Comparison of ENCODE assay signal across 9 cellular contexts in genomic region chr17:83080641-83081560, GRCh38. TPM values are rescaled to one million over a fixed set of nuclear protein-coding genes. Genes with fewer than 3 reads are reported as not detected.
A peak's percentile ranks its signal among the peaks of the same experiment; 100 is the strongest.
DNase-seq lines count a peak whose midpoint lies in the region; ATAC-seq and TF ChIP-seq lines count a peak whose summit lies in the region.
"Had no signal": no experiment of that assay in that cellular context is flagged by ENCODE, and none has a peak within 500 bp of the region (broad histone marks: within the 10 kb centered on the region; RNA-seq: fewer than 3 reads in every experiment).

No MANE protein-coding gene starts in this region.

- H4K8ac ChIP-seq in mesenchymal stem cell (ENCODE audit: low read length) = peak overlapping the region; percentile 45

- peak overlapping the region in 1 of 2 experiments; percentile 23 for H3K23ac ChIP-seq in mesenchymal stem cell (ENCODE audit: low read length in 2 of 2)

- H4K91ac ChIP-seq in mesenchymal stem cell (ENCODE audit: low read length) = peak overlapping the region; percentile 36

- H3K4me3 Mint-ChIP-seq in stimulated activated naive CD8-positive, alpha-beta T cell treated with anti-CD3 and anti-CD28 coated beads, Interleukin-15, amount 100 ng/mL, for 72 hours = peak overlapping the region; percentile 80 to 82

- H3K27ac ChIP-seq in WERI-Rb-1 = no peak overlapping the region
- peak overlapping the region in 17 of 59 donors; percentile 7 to 83 (median 59) for H3K27ac ChIP-seq in dorsolateral prefrontal cortex
- no peak overlapping the region for H3K27ac ChIP-seq in mesenchymal stem cell (ENCODE audit: low read length, poor library complexity, severe bottlenecking)
- H3K27ac ChIP-seq: 22Rv1 had no signal

- peak; percentile 22 for ATAC-seq in stimulated activated naive CD8-positive, alpha-beta T cell treated with anti-CD3 and anti-CD28 coated beads, Interleukin-15, amount 100 ng/mL, for 72 hours

- H2AFZ ChIP-seq in mesenchymal stem cell (ENCODE audit: low read depth, low read length) = peak overlapping the region; percentile 47

- peaks cover 52% of the 10 kb centered on the region for H3K4me1 ChIP-seq in mesenchymal stem cell (ENCODE audit: control insufficient read depth, insufficient read depth, low read depth, low read length)

- peak overlapping the region; percentile 33 for H2BK15ac ChIP-seq in mesenchymal stem cell (ENCODE audit: low read depth, poor library complexity, severe bottlenecking)

- H2BK12ac ChIP-seq in mesenchymal stem cell (ENCODE audit: low read length in 2 of 2) = peak overlapping the region in 1 of 2 experiments; percentile 45

- peaks cover 3% of the 10 kb centered on the region for H3K79me1 ChIP-seq in mesenchymal stem cell (replicated peaks; ENCODE audit: low read length, poor library complexity, severe bottlenecking)

- H3K14ac ChIP-seq in mesenchymal stem cell (ENCODE audit: low read length in 2 of 2) = peak overlapping the region in 1 of 2 experiments; percentile 19

- peak overlapping the region; percentile 92 for H3K9ac ChIP-seq in mesenchymal stem cell (ENCODE audit: low read length)

- peaks cover 39% of the 10 kb centered on the region for H3K4me1 Mint-ChIP-seq in stimulated activated naive CD8-positive, alpha-beta T cell treated with anti-CD3 and anti-CD28 coated beads, Interleukin-15, amount 100 ng/mL, for 72 hours

- H3K36me3 ChIP-seq in WERI-Rb-1 (no peaks in the 10 kb centered on the region), mesenchymal stem cell (ENCODE audit: control insufficient read depth in 1 of 2, insufficient read depth in 2 of 2, low read depth in 1 of 2, low read length in 2 of 2) (peaks cover 21 to 32% of the 10 kb centered on the region in 2 experiments)

- no peak overlapping the region for H2BK5ac ChIP-seq in mesenchymal stem cell (ENCODE audit: low read depth, low read length, poor library complexity, severe bottlenecking)

- peak overlapping the region; percentile 87 for H3K4me2 ChIP-seq in mesenchymal stem cell (ENCODE audit: low read length, poor library complexity, severe bottlenecking)

- intact Hi-C loops in dorsolateral prefrontal cortex (cut with DNase I) = no loop called here

- H3K9me3 Mint-ChIP-seq in stimulated activated naive CD8-positive, alpha-beta T cell treated with anti-CD3 and anti-CD28 coated beads, Interleukin-15, amount 100 ng/mL, for 72 hours = no peaks in the 10 kb centered on the region

- H3K27me3 Mint-ChIP-seq in stimulated activated naive CD8-positive, alpha-beta T cell treated with anti-CD3 and anti-CD28 coated beads, Interleukin-15, amount 100 ng/mL, for 72 hours = peaks cover 30% of the 10 kb centered on the region

- DNase-seq in DMS 273 (lab: John Stamatoyannopoulos, UW; ENCODE audit: unreplicated experiment) (peak; percentile 60), DMS 273 treated with DMSO at 0.1 percent for 48 hours (lab: John Stamatoyannopoulos, UW) (no peak), WERI-Rb-1 (no peak), dorsolateral prefrontal cortex (peak in 1 of 10 donors; percentile 29), mesenchymal stem cell (peak; percentile 26), NCI-H1436 treated with DMSO at 0.1 percent for 48 hours (lab: John Stamatoyannopoulos, UW) (no peak), amniotic stem cell (lab: John Stamatoyannopoulos, UW) (no peak)
- DNase-seq in stimulated activated naive CD8-positive, alpha-beta T cell treated with anti-CD3 and anti-CD28 coated beads, Interleukin-15, amount 100 ng/mL, for 72 hours = peak; percentile 52 to 78

- H3K27ac Mint-ChIP-seq in stimulated activated naive CD8-positive, alpha-beta T cell treated with anti-CD3 and anti-CD28 coated beads, Interleukin-15, amount 100 ng/mL, for 72 hours = peak overlapping the region in 1 of 2 donors; percentile 83

- H3K9me3 ChIP-seq in WERI-Rb-1 (ENCODE audit: severe bottlenecking) (peaks cover 7% of the 10 kb centered on the region), mesenchymal stem cell (ENCODE audit: control insufficient read depth, low read length) (no peaks in the 10 kb centered on the region)

- H2BK120ac ChIP-seq in mesenchymal stem cell (ENCODE audit: low read depth, low read length) = peak overlapping the region; percentile 55

- H3K18ac ChIP-seq in mesenchymal stem cell (ENCODE audit: low read depth in 1 of 2, low read length in 2 of 2) = peak overlapping the region; percentile 65 to 71

- H3K4me3 ChIP-seq in WERI-Rb-1 (ENCODE audit: low read depth, low read length) (peak overlapping the region; percentile 32; the same call in 1 of the 2 replicates), dorsolateral prefrontal cortex (peak overlapping the region; percentile 29 to 82 (median 62)), mesenchymal stem cell (ENCODE audit: insufficient read depth in 1 of 2, low read depth in 1 of 2, low read length in 2 of 2) (peak overlapping the region; percentile 82 to 83)

- WGBS in mesenchymal stem cell = 5% methylated on average over 71 of the region's 126 CpGs

- TF ChIP-seq CTCF in WERI-Rb-1 (IDR thresholded peaks at IDR 0.05; ENCODE audit: low read depth, low read length) (no peak), dorsolateral prefrontal cortex (IDR thresholded peaks at IDR 0.05 in 54 of 56, conservative IDR thresholded peaks at IDR 0.05 in 2 of 56; ENCODE audit: low read depth in 1 of 56, partially characterized antibody in 56 of 56) (no peak)

- no peak overlapping the region for H2AK5ac ChIP-seq in mesenchymal stem cell (ENCODE audit: low read length, severe bottlenecking)

- H3K27me3 ChIP-seq in WERI-Rb-1 (ENCODE audit: insufficient read depth, low read depth, severe bottlenecking) (peaks cover 39% of the 10 kb centered on the region), dorsolateral prefrontal cortex (peaks cover 0 to 6% (median 0%) of the 10 kb centered on the region in 45 donors), mesenchymal stem cell (ENCODE audit: control insufficient read depth in 1 of 2, insufficient read depth in 1 of 2, low read length in 2 of 2) (peaks cover 0 to 17% of the 10 kb centered on the region in 2 experiments)

- H3K4ac ChIP-seq in mesenchymal stem cell (ENCODE audit: low read depth in 1 of 2, low read length in 2 of 2) = peak overlapping the region in 1 of 2 experiments; percentile 47

RNA-seq across cellular contexts. Expression of gene METRNL, which starts 1.5 kb away (rescaled TPM):
- total RNA-seq in dorsolateral prefrontal cortex = 10 to 100 TPM in 102 of 120 experiments, 1 to 10 TPM in 18; 3.8 to 30.0 (median 13.7) TPM
- polyA plus RNA-seq in mesenchymal stem cell (2013, experiment 1 of 2) = 15.1 TPM
- 14.1 TPM for polyA plus RNA-seq in mesenchymal stem cell (2013, experiment 2 of 2)

Comparison
In these comparisons a context has a peak if more than half of its experiments do, and no peak if none do; other contexts are left out.
1. DNase-seq: peak in DMS 273 (single experiment), mesenchymal stem cell (single experiment) and stimulated activated naive CD8-positive, alpha-beta T cell treated with anti-CD3 and anti-CD28 coated beads, Interleukin-15, amount 100 ng/mL, for 72 hours (2 of 2); none in DMS 273 treated with DMSO at 0.1 percent for 48 hours (single experiment), WERI-Rb-1 (single experiment), NCI-H1436 treated with DMSO at 0.1 percent for 48 hours (single experiment) and amniotic stem cell (single experiment).
2. H3K4me3 ChIP-seq: peak in every context shown above with its lines; median percentile 82 in mesenchymal stem cell; 62 in dorsolateral prefrontal cortex; 32 in WERI-Rb-1.